In genomic region chr16:58661199-58661830, GRCh38 we compare ENCODE assay signal across 8 cellular contexts.
DNase-seq lines count a peak whose midpoint lies in the region; ATAC-seq lines count a peak whose summit lies in the region.

No MANE protein-coding gene starts in this region.

- DNase-seq in D341Med (ENCODE audit: low spot score) (peak; percentile 65), GM19238 (ENCODE audit: insufficient read length, low spot score) (peak; percentile 39), NCI-H748 treated with DMSO at 0.1 percent for 48 hours (lab: John Stamatoyannopoulos, UW) (peak; percentile 36), astrocyte of the hippocampus (ENCODE audit: low read depth, low spot score) (peak; percentile 92), iPS-NIHi11 (ENCODE audit: low spot score) (peak; percentile 80)
- DNase-seq in stimulated activated naive CD8-positive, alpha-beta T cell treated with anti-CD3 and anti-CD28 coated beads, Interleukin-15, Interleukin-2, amounts not matched to agents 100 U/mL and 50 U/mL, for 24 hours = peak; percentile 7

- ATAC-seq in HG03442 (IDR thresholded peaks at IDR 0.05; ENCODE audit: unreplicated experiment) (peak; percentile 93), HG03571 (IDR thresholded peaks at IDR 0.05; ENCODE audit: unreplicated experiment) (no peak)
- ATAC-seq in stimulated activated naive CD8-positive, alpha-beta T cell treated with anti-CD3 and anti-CD28 coated beads, Interleukin-15, Interleukin-2, amounts not matched to agents 100 U/mL and 50 U/mL, for 24 hours = peak; percentile 74

Comparison
In these comparisons a context has a peak if more than half of its experiments do, and no peak if none do; other contexts are left out.
1. DNase-seq: peak in every context shown above with its lines; median percentile 92 in astrocyte of the hippocampus; 80 in iPS-NIHi11; 65 in D341Med; 39 in GM19238; 36 in NCI-H748 treated with DMSO at 0.1 percent for 48 hours; 7 in stimulated activated naive CD8-positive, alpha-beta T cell treated with anti-CD3 and anti-CD28 coated beads, Interleukin-15, Interleukin-2, amounts not matched to agents 100 U/mL and 50 U/mL, for 24 hours.